ENCODE assay signal across 9 cellular contexts in genomic region chr19:16442386-16443276, GRCh38. TPM values are rescaled to one million over a fixed set of nuclear protein-coding genes. Genes with fewer than 3 reads are reported as not detected.
DNase-seq lines count a peak whose midpoint lies in the region; ATAC-seq and TF ChIP-seq lines count a peak whose summit lies in the region.
"Had no signal": no experiment of that assay in that cellular context is flagged by ENCODE, and none has a peak within 500 bp of the region (broad histone marks: within the 10 kb centered on the region; RNA-seq: fewer than 3 reads in every experiment).

No MANE protein-coding gene starts in this region.

- WGBS in esophagus muscularis mucosa = 54% methylated on average over 17 of the region's 19 CpGs

- H3K9me3 ChIP-seq in HEK293 (ENCODE audit: control insufficient read depth, insufficient read depth, low read depth, low read length) = no peaks in the 10 kb centered on the region
- H3K9me3 ChIP-seq in esophagus muscularis mucosa = no peaks in the 10 kb centered on the region
- no peaks in the 10 kb centered on the region for H3K9me3 ChIP-seq in naive thymus-derived CD4-positive, alpha-beta T cell (ENCODE audit: control insufficient read depth in 2 of 3, low read length in 3 of 3)

- peak overlapping the region; percentile 66 for H3K27ac Mint-ChIP-seq in osteocyte (ENCODE audit: unreplicated experiment)
- H3K27ac Mint-ChIP-seq in naive thymus-derived CD4-positive, alpha-beta T cell = peak overlapping the region in 2 of 9 donors; percentile 32 to 57

- DNase-seq in NCI-H345 treated with DMSO at 0.1 percent for 48 hours (lab: John Stamatoyannopoulos, UW; ENCODE audit: unreplicated experiment) (peak; percentile 24), esophagus muscularis mucosa (ENCODE audit: extremely low spot score) (no peak), osteocyte (ENCODE audit: extremely low spot score, unreplicated experiment) (no peak), ecto neural progenitor cell (ENCODE audit: low spot score) (no peak), HuH-7.5 (ENCODE audit: low spot score) (no peak)
- DNase-seq in stimulated activated CD4-positive, alpha-beta T cell treated with anti-CD3 and anti-CD28 coated beads, Interleukin-2, amount 100 ng/mL, for 48 hours = no peak
- no peak for DNase-seq in naive thymus-derived CD4-positive, alpha-beta T cell

- no peak for TF ChIP-seq POLR2A in esophagus muscularis mucosa (IDR thresholded peaks at IDR 0.05; ENCODE audit: low read depth)

- ATAC-seq in naive thymus-derived CD4-positive, alpha-beta T cell = no peak

- TF ChIP-seq CTCF in HEK293 (tag by site-specific recombination; IDR thresholded peaks at IDR 0.05) (no peak), esophagus muscularis mucosa (IDR thresholded peaks at IDR 0.05) (no peak), osteocyte (IDR thresholded peaks at IDR 0.05) (no peak)

- no peaks in the 10 kb centered on the region for H3K27me3 ChIP-seq in esophagus muscularis mucosa
- H3K27me3 ChIP-seq in naive thymus-derived CD4-positive, alpha-beta T cell (ENCODE audit: control insufficient read depth in 2 of 2, insufficient read depth in 2 of 2, low read length in 2 of 2) = no peaks in the 10 kb centered on the region

- CTCF ChIA-PET in HEK293 (lab: Yijun Ruan, JAX) = interaction anchor here (0.6 to 2.9 kb wide), 24 partner anchors 8 to 662 kb away, joined by 3 to 20 read pairs (median 4); partner anchors contain the start of genes C19orf44 and CALR3
- CTCF ChIA-PET in naive thymus-derived CD4-positive, alpha-beta T cell (lab: Charles Lee) = no interaction called here

- H3K4me3 ChIP-seq in HEK293 (ENCODE audit: low read depth, low read length) = no peak overlapping the region
- no peak overlapping the region for H3K4me3 ChIP-seq in esophagus muscularis mucosa
- H3K4me3 ChIP-seq in naive thymus-derived CD4-positive, alpha-beta T cell (ENCODE audit: low read length) = no peak overlapping the region

- H3K9me3 Mint-ChIP-seq in osteocyte (ENCODE audit: unreplicated experiment) = no peaks in the 10 kb centered on the region
- no peaks in the 10 kb centered on the region for H3K9me3 Mint-ChIP-seq in naive thymus-derived CD4-positive, alpha-beta T cell

- no peak for TF ChIP-seq EP300 in esophagus muscularis mucosa (IDR thresholded peaks at IDR 0.05)

- H3K4me3 Mint-ChIP-seq in osteocyte (ENCODE audit: unreplicated experiment) = no peak overlapping the region
- H3K4me3 Mint-ChIP-seq in naive thymus-derived CD4-positive, alpha-beta T cell = no peak overlapping the region

- H3K4me1 ChIP-seq in HEK293 (ENCODE audit: control insufficient read depth, insufficient read depth, low read length) (peaks cover 17% of the 10 kb centered on the region), esophagus muscularis mucosa (peaks cover 61 to 82% (median 73%) of the 10 kb centered on the region in 4 donors)
- peaks cover 5 to 14% of the 10 kb centered on the region in 2 donors for H3K4me1 ChIP-seq in naive thymus-derived CD4-positive, alpha-beta T cell (ENCODE audit: control insufficient read depth in 2 of 2, insufficient read depth in 2 of 2, low read length in 2 of 2)

- peaks cover 47% of the 10 kb centered on the region for H3K4me1 Mint-ChIP-seq in osteocyte (ENCODE audit: unreplicated experiment)
- H3K4me1 Mint-ChIP-seq in naive thymus-derived CD4-positive, alpha-beta T cell = peaks cover 20 to 54% (median 40%) of the 10 kb centered on the region in 7 donors

- POLR2A ChIA-PET in HEK293 (lab: Yijun Ruan, JAX) = interaction anchor here (0.6 to 1.7 kb wide), 6 partner anchors 26 to 305 kb away, joined by 3 to 7 read pairs (median 4); partner anchors contain the start of genes C19orf44, CALR3 and SLC35E1
- POLR2A ChIA-PET in naive thymus-derived CD4-positive, alpha-beta T cell (lab: Charles Lee) = no interaction called here

- intact Hi-C loops in esophagus muscularis mucosa (cut with DNase I) = no loop called here
- intact Hi-C loops in naive thymus-derived CD4-positive, alpha-beta T cell (cut with micrococcal nuclease) = no loop called here

- peaks cover 8 to 20% of the 10 kb centered on the region in 2 experiments for H3K36me3 ChIP-seq in HEK293 (ENCODE audit: control insufficient read depth in 2 of 2, insufficient read depth in 1 of 2, low read length in 2 of 2)
- H3K36me3 ChIP-seq in esophagus muscularis mucosa = peaks cover 7 to 39% (median 23%) of the 10 kb centered on the region in 4 donors
- peaks cover 5 to 34% (median 8%) of the 10 kb centered on the region in 3 experiments for H3K36me3 ChIP-seq in naive thymus-derived CD4-positive, alpha-beta T cell (ENCODE audit: control insufficient read depth in 2 of 3, insufficient read depth in 3 of 3, low read length in 3 of 3)

- H3K27me3 Mint-ChIP-seq in osteocyte (ENCODE audit: unreplicated experiment) = no peaks in the 10 kb centered on the region
- no peaks in the 10 kb centered on the region for H3K27me3 Mint-ChIP-seq in naive thymus-derived CD4-positive, alpha-beta T cell

- H3K27ac ChIP-seq in HEK293 (ENCODE audit: extremely low read depth, low read depth, low read length) (peak overlapping the region; percentile 65), esophagus muscularis mucosa (replicated peaks in 1 of 4) (peak overlapping the region; percentile 46 to 65 (median 51))
- H3K27ac ChIP-seq in naive thymus-derived CD4-positive, alpha-beta T cell (ENCODE audit: low read depth, low read length) = no peak overlapping the region
- H3K27ac ChIP-seq: HL-60 had no signal

- peaks cover 5% of the 10 kb centered on the region for H3K36me3 Mint-ChIP-seq in osteocyte (ENCODE audit: unreplicated experiment)
- H3K36me3 Mint-ChIP-seq in naive thymus-derived CD4-positive, alpha-beta T cell = peaks cover 0 to 24% (median 5%) of the 10 kb centered on the region in 5 donors

TF ChIP-seq in HEK293, 187 proteins besides CTCF, POLR2A, EP300 and RAD21 (continues in another document):
- TF ChIP-seq ZNF560 (tag by site-specific recombination; IDR thresholded peaks at IDR 0.05; ENCODE audit: borderline replicate concordance) (no peak), INSM2 (tag by site-specific recombination; IDR thresholded peaks at IDR 0.05) (no peak), PRDM6 (tag by site-specific recombination; IDR thresholded peaks at IDR 0.05) (peak; percentile 97), ZBTB1 (tag by site-specific recombination; IDR thresholded peaks at IDR 0.05) (no peak), ZNF121 (tag by site-specific recombination; IDR thresholded peaks at IDR 0.05) (no peak), ZNF324 (tag by site-specific recombination; IDR thresholded peaks at IDR 0.05) (no peak), ZNF211 (tag by site-specific recombination; IDR thresholded peaks at IDR 0.05; ENCODE audit: low read depth) (no peak), ZNF426 (tag by site-specific recombination; IDR thresholded peaks at IDR 0.05) (no peak)
- TF ChIP-seq, protein P1, sequence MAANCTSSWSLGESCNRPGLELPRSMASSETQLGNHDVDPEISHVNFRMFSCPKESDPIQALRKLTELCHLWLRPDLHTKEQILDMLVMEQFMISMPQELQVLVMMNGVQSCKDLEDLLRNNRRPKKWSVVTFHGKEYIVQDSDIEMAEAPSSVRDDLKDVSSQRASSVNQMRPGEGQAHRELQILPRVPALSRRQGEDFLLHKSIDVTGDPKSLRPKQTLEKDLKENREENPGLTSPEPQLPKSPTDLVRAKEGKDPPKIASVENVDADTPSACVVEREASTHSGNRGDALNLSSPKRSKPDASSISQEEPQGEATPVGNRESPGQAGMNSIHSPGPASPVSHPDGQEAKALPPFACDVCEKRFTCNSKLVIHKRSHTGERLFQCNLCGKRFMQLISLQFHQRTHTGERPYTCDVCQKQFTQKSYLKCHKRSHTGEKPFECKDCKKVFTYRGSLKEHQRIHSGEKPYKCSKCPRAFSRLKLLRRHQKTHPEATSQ (tag by site-specific recombination; IDR thresholded peaks at IDR 0.05) = no peak

RNA-seq across cellular contexts. Expression of gene EPS15L1, which starts 29.1 kb away (rescaled TPM):
- 10 to 100 TPM; 14.2 to 30.8 (median 18.0) TPM for total RNA-seq in esophagus muscularis mucosa
- total RNA-seq in osteocyte = 47.4 and 53.1 TPM in 2 replicates
- 10 to 100 TPM; 40.8 to 60.1 (median 48.3) TPM for total RNA-seq in naive thymus-derived CD4-positive, alpha-beta T cell
- 10 to 100 TPM in 1 of 2 donors, 1 to 10 TPM in 1; 9.5 to 14.6 TPM for polyA plus RNA-seq in naive thymus-derived CD4-positive, alpha-beta T cell

RNA-seq across cellular contexts. Expression of gene CALR3, which starts 53.3 kb away (rescaled TPM):
- total RNA-seq in esophagus muscularis mucosa (not detected), osteocyte (not detected in 2 replicates)
- total RNA-seq in naive thymus-derived CD4-positive, alpha-beta T cell = not detected
- polyA plus RNA-seq in naive thymus-derived CD4-positive, alpha-beta T cell = not detected

RNA-seq across cellular contexts. Expression of gene C19orf44, which starts 53.6 kb away (rescaled TPM):
- total RNA-seq in esophagus muscularis mucosa (10 to 100 TPM in 1 of 4 donors, 1 to 10 TPM in 3; 7.0 to 10.4 (median 8.5) TPM), osteocyte (5.3 and 5.5 TPM in 2 replicates)
- total RNA-seq in naive thymus-derived CD4-positive, alpha-beta T cell = 1 to 10 TPM; 1.5 to 6.0 (median 3.4) TPM
- 1 to 10 TPM; 1.3 to 2.1 TPM for polyA plus RNA-seq in naive thymus-derived CD4-positive, alpha-beta T cell
